Comparison of ENCODE assay signal across 25 cellular contexts in the genomic region with DNA sequence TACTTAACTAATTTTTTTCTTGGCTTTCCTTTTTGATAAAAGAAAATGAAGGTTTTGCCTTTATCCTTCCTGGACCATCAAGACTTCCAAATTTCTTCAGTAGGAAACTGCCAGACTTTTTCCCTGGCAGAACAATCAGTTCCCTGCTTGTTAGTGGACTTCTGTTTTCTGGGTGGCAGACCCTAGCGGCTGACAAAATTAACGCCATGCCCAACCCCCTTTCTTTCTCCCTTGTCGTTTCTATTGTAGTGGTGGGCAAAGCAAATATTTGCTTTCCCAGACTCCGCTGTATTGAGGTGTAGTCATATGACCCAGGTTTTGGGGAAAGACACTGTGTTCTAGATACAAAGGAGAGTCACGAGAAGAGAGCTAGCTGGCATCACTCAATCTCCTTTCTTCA. TPM values are rescaled to one million over a fixed set of nuclear protein-coding genes. Genes with fewer than 3 reads are reported as not detected.
DNase-seq lines count a peak whose midpoint lies in the region; FAIRE-seq lines count a peak whose summit lies in the region.
"Had no signal": no experiment of that assay in that cellular context is flagged by ENCODE, and none has a peak within 500 bp of the region (broad histone marks: within the 10 kb centered on the region; RNA-seq: fewer than 3 reads in every experiment).

No MANE protein-coding gene starts in this region.

- H3K27me3 ChIP-seq in small intestine (ENCODE audit: control insufficient read depth in 2 of 2, insufficient read depth in 2 of 2, low read length in 2 of 2): no peaks in the 10 kb centered on the region
- H3K27me3 ChIP-seq: pancreas, suprapubic skin had no signal

- peaks cover 2% of the 10 kb centered on the region in 2 donors for H3K36me3 ChIP-seq in small intestine (ENCODE audit: control insufficient read depth in 2 of 2, insufficient read depth in 2 of 2, low read length in 2 of 2)
- H3K36me3 ChIP-seq: pancreas had no signal

- H3K27ac ChIP-seq in small intestine (ENCODE audit: low read depth in 1 of 2, low read length in 1 of 2): no peak overlapping the region
- H3K27ac ChIP-seq: pancreas, suprapubic skin had no signal

- H3K4me3 ChIP-seq in small intestine (ENCODE audit: low read depth in 1 of 2, low read length in 2 of 2): no peak overlapping the region
- H3K4me3 ChIP-seq: mucosa of descending colon, pancreas, suprapubic skin had no signal

- WGBS in small intestine, 3 donors: 88 to 94% (median 93%) methylated on average over 5 of the region's 5 CpGs

- no peaks in the 10 kb centered on the region for H3K9me3 ChIP-seq in small intestine (ENCODE audit: control insufficient read depth, low read depth)
- H3K9me3 ChIP-seq: mucosa of descending colon, pancreas, SK-N-SH, suprapubic skin had no signal

- FAIRE-seq in small intestine (lab: Jason Lieb, UNC): no peak
- FAIRE-seq: keratinocyte, pancreas, urothelium cell line had no signal

- H3K4me1 ChIP-seq in small intestine (ENCODE audit: control insufficient read depth in 2 of 2, insufficient read depth in 1 of 2, low read depth in 1 of 2, low read length in 1 of 2): no peaks in the 10 kb centered on the region
- H3K4me1 ChIP-seq: suprapubic skin had no signal

- DNase-seq in NCI-H1930 (lab: John Stamatoyannopoulos, UW): peak; percentile 31 to 49
- DNase-seq in anterior cingulate cortex (lab: John Stamatoyannopoulos, UW): peak in 41 of 58 donors; percentile 2 to 78 (median 24)
- DNase-seq in inferior parietal cortex (ENCODE audit: extremely low spot score): peak; percentile 57
- peak; percentile 66 for DNase-seq in superior temporal gyrus (ENCODE audit: extremely low spot score)
- no peak for DNase-seq in small intestine
- DNase-seq in activated T-cell treated with anti-CD3 and anti-CD28 coated beads for 4 hours: no peak
- DNase-seq in activated CD4-positive, alpha-beta T cell treated with anti-CD3 and anti-CD28 coated beads for 1 hour: no peak
- DNase-seq: activated CD4-positive, alpha-beta T cell treated with anti-CD3 and anti-CD28 coated beads for 48 hours; activated CD8-positive, alpha-beta memory T cell treated with anti-CD3 and anti-CD28 coated beads for 24 hours; activated gamma-delta T cell; activated naive CD8-positive, alpha-beta T cell treated with anti-CD3 and anti-CD28 coated beads, Interleukin-2, amount 10 ng/mL, durations not matched to agents 7 days and 5 days; activated T-cell treated with anti-CD3 and anti-CD28 coated beads, Interleukin-2, amount 50 U/mL, for 24 hours; Calu3; cerebellar nuclear complex; Kasumi-1; mucosa of descending colon; NCI-H1694 treated with DMSO at 0.1 percent for 48 hours; OCI-M1; pancreas; SK-N-SH; stimulated activated CD4-positive, alpha-beta T cell treated with anti-CD3 and anti-CD28 coated beads, Interleukin-4, amount 100 ng/mL, for 24 hours; T-helper 2 cell had no signal

RNA-seq across cellular contexts. Expression of gene PON2, which starts 7.7 kb away (rescaled TPM):
- polyA plus RNA-seq in small intestine: 100 to 1,000 TPM in 1 of 3 donors, 10 to 100 TPM in 2; 51.6 to 117 (median 70.3) TPM

RNA-seq across cellular contexts. Expression of gene PON3, which starts 30.9 kb away (rescaled TPM):
- polyA plus RNA-seq in small intestine: 1 to 10 TPM; 2.4 to 8.5 (median 4.9) TPM
- polyA plus RNA-seq: SK-N-SH had no signal

RNA-seq across cellular contexts. Expression of gene ASB4, which starts 58.6 kb away (rescaled TPM):
- polyA plus RNA-seq in small intestine: 1 to 10 TPM in 1 of 3 donors, under 1 TPM in 1, not detected in 1; 0.09 to 1.4 TPM
- polyA plus RNA-seq: keratinocyte, SK-N-SH had no signal

Comparison
In these comparisons a context has a peak if more than half of its experiments do, and no peak if none do; other contexts are left out.
1. DNase-seq: peak in NCI-H1930 (2 of 2), anterior cingulate cortex (41 of 58), inferior parietal cortex (single experiment) and superior temporal gyrus (single experiment); none in small intestine (single experiment), activated T-cell treated with anti-CD3 and anti-CD28 coated beads for 4 hours (single experiment) and activated CD4-positive, alpha-beta T cell treated with anti-CD3 and anti-CD28 coated beads for 1 hour (single experiment).